24 cellular contexts compared by ENCODE assay signal in genomic region chr12:75852956-75853355, GRCh38.
DNase-seq lines count a peak whose midpoint lies in the region; ATAC-seq, FAIRE-seq and TF ChIP-seq lines count a peak whose summit lies in the region.
"Had no signal": no experiment of that assay in that cellular context is flagged by ENCODE, and none has a peak within 500 bp of the region (broad histone marks: within the 10 kb centered on the region; RNA-seq: fewer than 3 reads in every experiment).

No MANE protein-coding gene starts in this region.

- H3K4me2 ChIP-seq in BLaER1, result peak overlapping the region; percentile 79
- peak overlapping the region; percentile 49 for H3K4me2 ChIP-seq in Karpas-422 (ENCODE audit: low read depth, low read length, poor library complexity, severe bottlenecking)
- H3K4me2 ChIP-seq in mesendoderm (ENCODE audit: low read length), result no peak overlapping the region
- H3K4me2 ChIP-seq: KMS-11, SK-N-SH had no signal

- H3K79me2 ChIP-seq in Karpas-422 (ENCODE audit: low read length) (no peaks in the 10 kb centered on the region), mesendoderm (ENCODE audit: control insufficient read depth, insufficient read depth, low read length) (no peaks in the 10 kb centered on the region)

- H4K20me1 ChIP-seq in BLaER1 (no peaks in the 10 kb centered on the region), Karpas-422 (ENCODE audit: insufficient read depth, low read depth, low read length) (no peaks in the 10 kb centered on the region)

- intact Hi-C loops in left colon (cut with DNase I, micrococcal nuclease), result no loop called here

- no peaks in the 10 kb centered on the region for H3K79me1 ChIP-seq in mesendoderm (ENCODE audit: low read length)

- H3K27ac ChIP-seq in BLaER1, result peak overlapping the region; percentile 77
- no peak overlapping the region for H3K27ac ChIP-seq in Karpas-422 (ENCODE audit: low read length)
- no peak overlapping the region for H3K27ac ChIP-seq in mesendoderm (ENCODE audit: low read depth, low read length)
- H3K27ac ChIP-seq: KMS-11 had no signal

- H2BK120ac ChIP-seq in mesendoderm (ENCODE audit: low read depth, low read length), result no peak overlapping the region

- no peak overlapping the region for H2AK5ac ChIP-seq in mesendoderm (ENCODE audit: low read length)

- no peak overlapping the region for H2BK5ac ChIP-seq in mesendoderm (ENCODE audit: low read length)

- no peak overlapping the region for H3K23ac ChIP-seq in mesendoderm (ENCODE audit: low read length)

- no peaks in the 10 kb centered on the region for H3K27me3 Mint-ChIP-seq in type B pancreatic cell

- H4K8ac ChIP-seq in mesendoderm (ENCODE audit: low read depth, low read length), result no peak overlapping the region

- no peak overlapping the region for H2BK15ac ChIP-seq in mesendoderm (replicated peaks; ENCODE audit: low read depth)

- H3K27me3 ChIP-seq in BLaER1 (no peaks in the 10 kb centered on the region), Karpas-422 (ENCODE audit: low read length) (no peaks in the 10 kb centered on the region), bronchial epithelial cell (ENCODE audit: control insufficient read depth, insufficient read depth, low read length) (no peaks in the 10 kb centered on the region), mesendoderm (ENCODE audit: insufficient read depth, low read length, poor library complexity) (peaks cover 1% of the 10 kb centered on the region)
- H3K27me3 ChIP-seq: BE2C had no signal

- H4K5ac ChIP-seq in mesendoderm (ENCODE audit: low read length), result no peak overlapping the region

- peaks cover 47% of the 10 kb centered on the region for H3K4me1 Mint-ChIP-seq in type B pancreatic cell (ENCODE audit: unreplicated experiment)

- TF ChIP-seq CTCF in bronchial epithelial cell (IDR thresholded peaks at IDR 0.05; ENCODE audit: insufficient read depth, low read length, severe bottlenecking), result no peak
- TF ChIP-seq CTCF in type B pancreatic cell (conservative IDR thresholded peaks at IDR 0.05), result no peak

- H3K27ac Mint-ChIP-seq in type B pancreatic cell, result no peak overlapping the region
- H3K27ac Mint-ChIP-seq: CD4-positive, CD25-positive, alpha-beta regulatory T cell had no signal

- H3K9me3 ChIP-seq in BLaER1, result no peaks in the 10 kb centered on the region
- no peaks in the 10 kb centered on the region for H3K9me3 ChIP-seq in Karpas-422 (ENCODE audit: low read length)
- H3K9me3 ChIP-seq: BE2C, HAP-1, SK-N-SH had no signal

- no peaks in the 10 kb centered on the region for H3K9me2 ChIP-seq in Karpas-422 (replicated peaks; ENCODE audit: insufficient read depth, low read length)
- H3K9me2 ChIP-seq: SK-N-SH had no signal

- WGBS in mesendoderm (ENCODE audit: extremely low coverage, insufficient coverage, low lambda C conversion rate), result no CpG with 5 or more reads among the region's 2 CpGs

- no peak for ATAC-seq in left colon

- peaks cover 10% of the 10 kb centered on the region for H3K9me3 Mint-ChIP-seq in type B pancreatic cell

- no peak for DNase-seq in Karpas-422
- peak; percentile 76 for DNase-seq in bronchial epithelial cell (ENCODE audit: low read depth)
- no peak for DNase-seq in mesendoderm
- no peak for DNase-seq in left colon
- DNase-seq in NCI-H1436 treated with DMSO at 0.1 percent for 48 hours (lab: John Stamatoyannopoulos, UW), result no peak
- DNase-seq in NCI-H2029 treated with DMSO at 0.1 percent for 48 hours (lab: John Stamatoyannopoulos, UW), result no peak
- no peak for DNase-seq in type B pancreatic cell (ENCODE audit: extremely low spot score, unreplicated experiment)
- DNase-seq: 8988T; ACHN; CD4-positive, CD25-positive, alpha-beta regulatory T cell; GOT3; NCI-H1092; NCI-H1417 treated with DMSO at 0.1 percent for 48 hours; NCI-H2029; NCI-H226; NCI-H510A; SW 1271 had no signal

- peak overlapping the region; percentile 18 for H3K18ac ChIP-seq in mesendoderm (ENCODE audit: low read length)

- H3K36me3 ChIP-seq in BLaER1 (no peaks in the 10 kb centered on the region), Karpas-422 (ENCODE audit: insufficient read depth, low read length) (no peaks in the 10 kb centered on the region), bronchial epithelial cell (ENCODE audit: control insufficient read depth, insufficient read depth, low read length) (no peaks in the 10 kb centered on the region), mesendoderm (ENCODE audit: control insufficient read depth, insufficient read depth, low read length) (no peaks in the 10 kb centered on the region)
- H3K36me3 ChIP-seq: BE2C, HAP-1 had no signal

- no peak for FAIRE-seq in bronchial epithelial cell (lab: Jason Lieb, UNC)
- FAIRE-seq: D721Med, GM18507 had no signal

- H3K4me3 ChIP-seq in BLaER1 (no peak overlapping the region), Karpas-422 (ENCODE audit: low read length) (no peak overlapping the region), bronchial epithelial cell (ENCODE audit: low read depth, low read length) (no peak overlapping the region), mesendoderm (ENCODE audit: low read length) (no peak overlapping the region)
- H3K4me3 ChIP-seq: HAP-1 had no signal

- H2AFZ ChIP-seq in Karpas-422 (ENCODE audit: low read length), result peak overlapping the region; percentile 80

- no peak overlapping the region for H3K56ac ChIP-seq in mesendoderm (ENCODE audit: low read length)

- H3K9ac ChIP-seq in BLaER1 (no peak overlapping the region), Karpas-422 (ENCODE audit: low read length) (no peak overlapping the region), mesendoderm (ENCODE audit: low read length) (no peak overlapping the region)
- H3K9ac ChIP-seq: KMS-11, SK-N-SH had no signal

- no peak overlapping the region for H3K4ac ChIP-seq in mesendoderm (ENCODE audit: low read depth, low read length)

- no peak overlapping the region for H3K4me3 Mint-ChIP-seq in type B pancreatic cell
- H3K4me3 Mint-ChIP-seq: CD4-positive, CD25-positive, alpha-beta regulatory T cell had no signal

- no peaks in the 10 kb centered on the region for H3K36me3 Mint-ChIP-seq in type B pancreatic cell
- H3K36me3 Mint-ChIP-seq: CD4-positive, CD25-positive, alpha-beta regulatory T cell had no signal

- H3K4me1 ChIP-seq in BLaER1 (peaks cover 52% of the 10 kb centered on the region), Karpas-422 (ENCODE audit: low read length) (peaks cover 19% of the 10 kb centered on the region), mesendoderm (ENCODE audit: control insufficient read depth, low read depth, low read length) (no peaks in the 10 kb centered on the region)
